Comparison of ENCODE assay signal across 8 cellular contexts in genomic region chr14:92639472-92640124, GRCh38.
DNase-seq lines count a peak whose midpoint lies in the region; ATAC-seq, FAIRE-seq and TF ChIP-seq lines count a peak whose summit lies in the region.
"Not testable (repeated sequence)": the region's sequence is repeated elsewhere in the genome, so short reads cannot be mapped to it uniquely, and the experiment has no call there.

No MANE protein-coding gene starts in this region.

- H2AFZ ChIP-seq in HepG2 (ENCODE audit: low read length) = not testable (repeated sequence)

- peaks cover 8 to 12% (median 10%) of the 10 kb centered on the region in 3 donors for H3K4me1 Mint-ChIP-seq in CD8-positive, alpha-beta memory T cell
- H3K4me1 Mint-ChIP-seq in HFFc6 (ENCODE audit: low read depth) (peaks cover 14% of the 10 kb centered on the region), neural crest cell (peaks cover 26% of the 10 kb centered on the region)
- peaks cover 14% of the 10 kb centered on the region for H3K4me1 Mint-ChIP-seq in activated CD8-positive, alpha-beta T cell treated with anti-CD3 and anti-CD28 coated beads, Interleukin-2, amount 10 ng/mL, durations not matched to agents 7 days and 5 days (ENCODE audit: low read depth)
- H3K4me1 Mint-ChIP-seq in central memory CD8-positive, alpha-beta T cell = peaks cover 18% of the 10 kb centered on the region

- H3K4me3 ChIP-seq in CD8-positive, alpha-beta memory T cell (ENCODE audit: low read length); HepG2 (replicated peaks in 1 of 3; ENCODE audit: insufficient read depth in 1 of 3, low read depth in 2 of 3, low read length in 3 of 3); sigmoid colon; transverse colon: not testable (repeated sequence)

- DNase-seq in CD8-positive, alpha-beta memory T cell; HFFc6; activated CD8-positive, alpha-beta T cell treated with anti-CD3 and anti-CD28 coated beads, Interleukin-2, amount 10 ng/mL, durations not matched to agents 7 days and 5 days; central memory CD8-positive, alpha-beta T cell (ENCODE audit: low spot score in 2 of 2); HepG2 (ENCODE audit: low spot score); neural crest cell (ENCODE audit: low read depth, low spot score); sigmoid colon; transverse colon: not testable (repeated sequence)

- in situ Hi-C loops in HepG2 (cut with HindIII; ENCODE audit: extremely low pct_ligation_motif_present, low pct_unique_long_range_greater_than_20kb); transverse colon (cut with MboI; ENCODE audit: low pct_ligation_motif_present in 1 of 4, low pct_unique_long_range_greater_than_20kb in 1 of 4, low sequenced_read_pairs in 3 of 4): not testable (repeated sequence)

- H3K4me2 ChIP-seq in HepG2 (ENCODE audit: low read depth, low read length) = not testable (repeated sequence)

- TF ChIP-seq EP300 in HepG2 (IDR thresholded peaks at IDR 0.05; ENCODE audit: low read depth in 2 of 2, low read length in 2 of 2); HepG2 (CRISPR knock-in tag; IDR thresholded peaks at IDR 0.05; ENCODE audit: borderline replicate concordance); sigmoid colon (IDR thresholded peaks at IDR 0.05); transverse colon (IDR thresholded peaks at IDR 0.05; ENCODE audit: low read depth): not testable (repeated sequence)

- H3K9me3 ChIP-seq in CD8-positive, alpha-beta memory T cell (ENCODE audit: low read length); HepG2 (ENCODE audit: low read length); sigmoid colon; transverse colon: not testable (repeated sequence)

- WGBS in HepG2 (ENCODE audit: low lambda C conversion rate) = 89% methylated on average over 10 of the region's 24 CpGs
- 93 to 95% methylated on average over 24 of the region's 24 CpGs for WGBS in sigmoid colon, 2 donors
- WGBS in transverse colon (ENCODE audit: low coverage in 1 of 2), 2 donors = 89% methylated on average over 20 of the region's 24 CpGs; no CpG with 5 or more reads in 1 of the 2 donors

- TF ChIP-seq RAD21 in HepG2 (CRISPR knock-in tag; IDR thresholded peaks at IDR 0.05) = not testable (repeated sequence)

- H3K27ac ChIP-seq in CD8-positive, alpha-beta memory T cell (ENCODE audit: low read depth, low read length); HepG2 (ENCODE audit: extremely low read length, insufficient read depth, low read length): not testable (repeated sequence)
- H3K27ac ChIP-seq in sigmoid colon (peak overlapping the region in 3 of 4 donors; percentile 68 to 83 (median 69)), transverse colon (peak overlapping the region; percentile 20 to 59 (median 36))

- not testable (repeated sequence) for H3K79me2 ChIP-seq in HepG2 (ENCODE audit: insufficient read depth, low read length)

- TF ChIP-seq CTCF in HFFc6 (IDR thresholded peaks at IDR 0.05); HepG2 (CRISPR knock-in tag; IDR thresholded peaks at IDR 0.05); neural crest cell (conservative IDR thresholded peaks at IDR 0.05); sigmoid colon (IDR thresholded peaks at IDR 0.05); transverse colon (IDR thresholded peaks at IDR 0.05): not testable (repeated sequence)

- CTCF ChIA-PET in CD8-positive, alpha-beta memory T cell (lab: Charles Lee); activated CD8-positive, alpha-beta T cell treated with anti-CD3 and anti-CD28 coated beads, Interleukin-2, amount 10 ng/mL, durations not matched to agents 7 days and 5 days (lab: Charles Lee); HepG2 (lab: Yijun Ruan, JAX; ENCODE audit: low intra/inter-chr PET ratio, low total read pairs): not testable (repeated sequence)

- peaks cover 0 to 30% (median 3%) of the 10 kb centered on the region in 3 donors for H3K36me3 Mint-ChIP-seq in CD8-positive, alpha-beta memory T cell
- peaks cover 10% of the 10 kb centered on the region for H3K36me3 Mint-ChIP-seq in HFFc6 (ENCODE audit: low read depth)
- H3K36me3 Mint-ChIP-seq in activated CD8-positive, alpha-beta T cell treated with anti-CD3 and anti-CD28 coated beads, Interleukin-2, amount 10 ng/mL, durations not matched to agents 7 days and 5 days (ENCODE audit: low read depth) = peaks cover 40% of the 10 kb centered on the region
- H3K36me3 Mint-ChIP-seq in central memory CD8-positive, alpha-beta T cell (ENCODE audit: insufficient read depth); neural crest cell (ENCODE audit: low read depth): not testable (repeated sequence)

- BruUV-seq in HepG2 (replicated peaks; lab: Mats Ljungman, UMichigan) = not testable (repeated sequence)

- not testable (repeated sequence) for H3K36me3 ChIP-seq in CD8-positive, alpha-beta memory T cell (ENCODE audit: insufficient read depth, low read length); transverse colon
- H3K36me3 ChIP-seq in HepG2 (replicated peaks in 1 of 2; ENCODE audit: control insufficient read depth in 1 of 2, insufficient read depth in 2 of 2, low read length in 2 of 2) = peaks cover 2 to 10% of the 10 kb centered on the region in 2 experiments; a peak in 2 of 5 replicates
- H3K36me3 ChIP-seq in sigmoid colon = peaks cover 0 to 27% (median under 1%) of the 10 kb centered on the region in 4 donors

- H3K9me3 Mint-ChIP-seq in CD8-positive, alpha-beta memory T cell; HFFc6; activated CD8-positive, alpha-beta T cell treated with anti-CD3 and anti-CD28 coated beads, Interleukin-2, amount 10 ng/mL, durations not matched to agents 7 days and 5 days (ENCODE audit: insufficient read depth); central memory CD8-positive, alpha-beta T cell; neural crest cell: not testable (repeated sequence)

- H3K9ac ChIP-seq in HepG2 (ENCODE audit: insufficient read depth, low read depth, low read length) = not testable (repeated sequence)

- not testable (repeated sequence) for FAIRE-seq in HepG2 (lab: Jason Lieb, UNC)

- not testable (repeated sequence) for H4K20me1 ChIP-seq in HepG2 (ENCODE audit: insufficient read depth, low read length)

- not testable (repeated sequence) for H3K27me3 Mint-ChIP-seq in CD8-positive, alpha-beta memory T cell; HFFc6 (ENCODE audit: insufficient read depth); activated CD8-positive, alpha-beta T cell treated with anti-CD3 and anti-CD28 coated beads, Interleukin-2, amount 10 ng/mL, durations not matched to agents 7 days and 5 days (ENCODE audit: low read depth); central memory CD8-positive, alpha-beta T cell; neural crest cell (ENCODE audit: low read depth)

- H3K4me3 Mint-ChIP-seq in CD8-positive, alpha-beta memory T cell; HFFc6; activated CD8-positive, alpha-beta T cell treated with anti-CD3 and anti-CD28 coated beads, Interleukin-2, amount 10 ng/mL, durations not matched to agents 7 days and 5 days; central memory CD8-positive, alpha-beta T cell; neural crest cell: not testable (repeated sequence)

- H3K27ac Mint-ChIP-seq in CD8-positive, alpha-beta memory T cell = peak overlapping the region in 6 of 8 donors; percentile 16 to 77 (median 62)
- H3K27ac Mint-ChIP-seq in HFFc6 (peak overlapping the region; percentile 16; the same call in 1 of the 2 replicates), neural crest cell (ENCODE audit: unreplicated experiment) (peak overlapping the region; percentile 87)
- peak overlapping the region; percentile 63 for H3K27ac Mint-ChIP-seq in activated CD8-positive, alpha-beta T cell treated with anti-CD3 and anti-CD28 coated beads, Interleukin-2, amount 10 ng/mL, durations not matched to agents 7 days and 5 days
- H3K27ac Mint-ChIP-seq in central memory CD8-positive, alpha-beta T cell (ENCODE audit: low read depth) = peak overlapping the region; percentile 88

- POLR2A ChIA-PET in CD8-positive, alpha-beta memory T cell (lab: Charles Lee); activated CD8-positive, alpha-beta T cell treated with anti-CD3 and anti-CD28 coated beads, Interleukin-2, amount 10 ng/mL, durations not matched to agents 7 days and 5 days (lab: Charles Lee); HepG2 (lab: Yijun Ruan, JAX): not testable (repeated sequence)

- not testable (repeated sequence) for TF ChIP-seq POLR2A in HepG2 (IDR thresholded peaks at IDR 0.05; ENCODE audit: insufficient read depth in 1 of 2, low read depth in 2 of 2, low read length in 2 of 2); sigmoid colon (IDR thresholded peaks at IDR 0.05); transverse colon (IDR thresholded peaks at IDR 0.05)

- not testable (repeated sequence) for H3K4me1 ChIP-seq in CD8-positive, alpha-beta memory T cell (ENCODE audit: insufficient read depth, low read length); HepG2 (ENCODE audit: insufficient read depth, low read length); transverse colon
- peaks cover 0 to 29% (median 21%) of the 10 kb centered on the region in 4 donors for H3K4me1 ChIP-seq in sigmoid colon

- intact Hi-C loops in HepG2 (cut with micrococcal nuclease; ENCODE audit: unreplicated experiment); sigmoid colon (cut with DNase I): not testable (repeated sequence)
- intact Hi-C loops in transverse colon (cut with DNase I; ENCODE audit: low total_unique reads) = loop anchor here (10.0 kb wide), 1 partner anchor 125 kb away; the partner anchor contains the start of gene RIN3

- not testable (repeated sequence) for H3K27me3 ChIP-seq in CD8-positive, alpha-beta memory T cell (ENCODE audit: insufficient read depth, low read length, poor library complexity, severe bottlenecking); HepG2 (ENCODE audit: control insufficient read depth in 1 of 2, insufficient read depth in 2 of 2, low read length in 2 of 2); sigmoid colon; transverse colon

- ATAC-seq in activated CD8-positive, alpha-beta T cell treated with anti-CD3 and anti-CD28 coated beads, Interleukin-2, amount 10 ng/mL, durations not matched to agents 7 days and 5 days; central memory CD8-positive, alpha-beta T cell (replicated peaks; ENCODE audit: extremely low read depth, poor library complexity, severe bottlenecking): not testable (repeated sequence)
- ATAC-seq in HepG2 = peak; percentile 36

Comparison
In these comparisons a context has a peak if more than half of its experiments do, and no peak if none do; other contexts are left out.
1. H3K27ac Mint-ChIP-seq: peak in every context shown above with its lines; median percentile 88 in central memory CD8-positive, alpha-beta T cell; 87 in neural crest cell; 63 in activated CD8-positive, alpha-beta T cell treated with anti-CD3 and anti-CD28 coated beads, Interleukin-2, amount 10 ng/mL, durations not matched to agents 7 days and 5 days; 62 in CD8-positive, alpha-beta memory T cell; 16 in HFFc6.